In genomic region chr1:198157847-198158765, GRCh38 we compare ENCODE assay signal across 8 cellular contexts. TPM values are rescaled to one million over a fixed set of nuclear protein-coding genes. Genes with fewer than 3 reads are reported as not detected.
DNase-seq lines count a peak whose midpoint lies in the region; ATAC-seq and TF ChIP-seq lines count a peak whose summit lies in the region.

No MANE protein-coding gene starts in this region.

- DNase-seq in NCI-H2107 treated with DMSO at 0.1 percent for 48 hours (lab: John Stamatoyannopoulos, UW; ENCODE audit: unreplicated experiment) = peak; percentile 70
- DNase-seq in NCI-H2107 (lab: John Stamatoyannopoulos, UW) = no peak
- DNase-seq in activated B cell treated with CpG ODN at 0.5 μM for 24 hours = no peak
- no peak for DNase-seq in DMS79 treated with DMSO at 0.1 percent for 48 hours (lab: John Stamatoyannopoulos, UW)

- H2AFZ ChIP-seq in KMS-11 (ENCODE audit: low read depth) = peak overlapping the region; percentile 95

- peak overlapping the region; percentile 98 for H3K4me3 Mint-ChIP-seq in activated B cell treated with CpG ODN at 0.5 μM for 24 hours

- H3K9me3 Mint-ChIP-seq in activated B cell treated with CpG ODN at 0.5 μM for 24 hours = no peaks in the 10 kb centered on the region

- H3K79me2 ChIP-seq in KMS-11 (ENCODE audit: insufficient read depth, low read depth) = peaks cover 60% of the 10 kb centered on the region

- POLR2A ChIA-PET in activated B cell treated with CpG ODN at 0.5 μM for 24 hours (lab: Charles Lee) = interaction anchor here (0.5 to 4.6 kb wide), 8 partner anchors 10 to 967 kb away, joined by 3 to 46 read pairs (median 4); no protein-coding TSS in a partner anchor

- H3K4me1 ChIP-seq in KMS-11 (ENCODE audit: low read depth, poor library complexity, severe bottlenecking) (peaks cover 40% of the 10 kb centered on the region), gastroesophageal sphincter (peaks cover 6 to 56% (median 14%) of the 10 kb centered on the region in 3 donors), rectal smooth muscle tissue (ENCODE audit: control insufficient read depth, insufficient read depth, low read length) (peaks cover 7% of the 10 kb centered on the region)

- H4K20me1 ChIP-seq in KMS-11 (ENCODE audit: insufficient read depth) = 0 out of 2 replicates have a peak, but pooled peaks cover 4% of the 10 kb centered on the region

- no peak for TF ChIP-seq EP300 in gastroesophageal sphincter (IDR thresholded peaks at IDR 0.05)

- H3K9ac ChIP-seq in KMS-11 = peak overlapping the region; percentile 72
- peak overlapping the region; percentile 74 for H3K9ac ChIP-seq in rectal smooth muscle tissue (ENCODE audit: low read length)

- intact Hi-C loops in activated B cell treated with CpG ODN at 0.5 μM for 24 hours (cut with micrococcal nuclease) = loop anchor here (1.0 to 10.0 kb wide), 13 partner anchors 16 to 1337 kb away; partner anchors contain the start of genes C1orf53 and DENND1B

- H3K36me3 ChIP-seq in KMS-11 (ENCODE audit: insufficient read depth) = no peaks in the 10 kb centered on the region
- H3K36me3 ChIP-seq in gastroesophageal sphincter = no peaks in the 10 kb centered on the region
- peaks cover 2% of the 10 kb centered on the region for H3K36me3 ChIP-seq in rectal smooth muscle tissue (ENCODE audit: control insufficient read depth, insufficient read depth, low read length)

- H3K4me1 Mint-ChIP-seq in activated B cell treated with CpG ODN at 0.5 μM for 24 hours = peaks cover 57% of the 10 kb centered on the region

- H3K27ac ChIP-seq in KMS-11 = peak overlapping the region; percentile 78
- peak overlapping the region; percentile 87 to 100 (median 96) for H3K27ac ChIP-seq in gastroesophageal sphincter
- peak overlapping the region; percentile 95 for H3K27ac ChIP-seq in rectal smooth muscle tissue (ENCODE audit: low read depth, low read length)

- ATAC-seq in activated B cell treated with CpG ODN at 0.5 μM for 24 hours (ENCODE audit: low read depth) = peak; percentile 7
- ATAC-seq in gastroesophageal sphincter = no peak
- ATAC-seq in GM21360 (IDR thresholded peaks at IDR 0.05; ENCODE audit: unreplicated experiment) = no peak

- no peaks in the 10 kb centered on the region for H3K27me3 ChIP-seq in KMS-11 (ENCODE audit: insufficient read depth, low read depth)
- H3K27me3 ChIP-seq in gastroesophageal sphincter = no peaks in the 10 kb centered on the region
- no peaks in the 10 kb centered on the region for H3K27me3 ChIP-seq in rectal smooth muscle tissue (ENCODE audit: control insufficient read depth, insufficient read depth, low read length)

- WGBS in gastroesophageal sphincter (ENCODE audit: low coverage in 1 of 2), 2 donors = 6% methylated on average over 17 of the region's 17 CpGs

- no peak for TF ChIP-seq CTCF in KMS-11 (conservative IDR thresholded peaks at IDR 0.05; ENCODE audit: low read depth, low read length)
- TF ChIP-seq CTCF in activated B cell treated with CpG ODN at 0.5 μM for 24 hours (IDR thresholded peaks at IDR 0.05) = no peak
- TF ChIP-seq CTCF in gastroesophageal sphincter (IDR thresholded peaks at IDR 0.05) = no peak

- peak overlapping the region; percentile 85 for H3K4me2 ChIP-seq in KMS-11

- TF ChIP-seq POLR2A in gastroesophageal sphincter (IDR thresholded peaks at IDR 0.05) = no peak

- H3K27me3 Mint-ChIP-seq in activated B cell treated with CpG ODN at 0.5 μM for 24 hours = no peaks in the 10 kb centered on the region

- CTCF ChIA-PET in activated B cell treated with CpG ODN at 0.5 μM for 24 hours (lab: Charles Lee) = interaction anchor here (1.0 to 1.1 kb wide), 2 partner anchors 16 to 19 kb away, joined by 3 to 4 read pairs; no protein-coding TSS in a partner anchor

- peak overlapping the region; percentile 87 for H3K4me3 ChIP-seq in KMS-11 (IDR thresholded peaks at IDR 0.05; ENCODE audit: insufficient read depth, low read depth, low read length)
- peak overlapping the region; percentile 89 to 92 for H3K4me3 ChIP-seq in gastroesophageal sphincter
- H3K4me3 ChIP-seq in rectal smooth muscle tissue (ENCODE audit: low read length) = peak overlapping the region; percentile 82

- no peaks in the 10 kb centered on the region for H3K9me3 ChIP-seq in gastroesophageal sphincter

- H3K27ac Mint-ChIP-seq in activated B cell treated with CpG ODN at 0.5 μM for 24 hours = peak overlapping the region; percentile 98

- H3K36me3 Mint-ChIP-seq in activated B cell treated with CpG ODN at 0.5 μM for 24 hours (ENCODE audit: low read depth) = peaks cover 10% of the 10 kb centered on the region

RNA-seq across cellular contexts. Expression of gene NEK7, which starts 1.3 kb away (rescaled TPM):
- total RNA-seq in activated B cell treated with CpG ODN at 0.5 μM for 24 hours (28.3 and 33.5 TPM in 2 replicates), gastroesophageal sphincter (100 to 1,000 TPM; 114 to 250 (median 181) TPM)
